ENCODE assay signal across 10 cellular contexts in genomic region chr15:30192065-30192745, GRCh38. TPM values are rescaled to one million over a fixed set of nuclear protein-coding genes. Genes with fewer than 3 reads are reported as not detected.
DNase-seq lines count a peak whose midpoint lies in the region; ATAC-seq and TF ChIP-seq lines count a peak whose summit lies in the region.
"Not testable (repeated sequence)": the region's sequence is repeated elsewhere in the genome, so short reads cannot be mapped to it uniquely, and the experiment has no call there.
"Had no signal": no experiment of that assay in that cellular context is flagged by ENCODE, and none has a peak within 500 bp of the region (broad histone marks: within the 10 kb centered on the region; RNA-seq: fewer than 3 reads in every experiment).

No MANE protein-coding gene starts in this region.

- H3K36me3 Mint-ChIP-seq in CD4-positive, alpha-beta T cell (ENCODE audit: low read depth); T-helper 17 cell (ENCODE audit: low read depth); activated CD8-positive, alpha-beta memory T cell treated with anti-CD3 and anti-CD28 coated beads, Interleukin-2, amount 10 ng/mL, durations not matched to agents 7 days and 5 days: not testable (repeated sequence)

- POLR2A ChIA-PET in CD4-positive, alpha-beta T cell (lab: Charles Lee): not testable (repeated sequence)

- not testable (repeated sequence) for H3K36me3 ChIP-seq in breast epithelium; mucosa of descending colon (ENCODE audit: low read depth); psoas muscle (ENCODE audit: insufficient read depth in 1 of 2, low read depth in 1 of 2); aorta (ENCODE audit: control insufficient read depth in 1 of 2, insufficient read depth in 2 of 2, low read length in 1 of 2)

- H3K4me3 ChIP-seq in breast epithelium: peak overlapping the region in 2 of 3 donors; percentile 11 to 25
- not testable (repeated sequence) for H3K4me3 ChIP-seq in right cardiac atrium (ENCODE audit: low read length); mucosa of descending colon; psoas muscle; aorta (ENCODE audit: low read length in 2 of 2)

- 2% methylated on average over 20 of the region's 57 CpGs for WGBS in right cardiac atrium
- 0 to 1% (median 0%) methylated on average over 15 to 23 of the region's 57 CpGs for WGBS in psoas muscle, 3 donors
- WGBS in aorta, 2 donors: 1% methylated on average over 16 to 25 of the region's 57 CpGs

- peak; percentile 66 for ATAC-seq in CD4-positive, alpha-beta T cell (ENCODE audit: poor library complexity)
- ATAC-seq in T-helper 17 cell (peak; percentile 74), right cardiac atrium (peak; percentile 9 to 13), mucosa of descending colon (peak; percentile 38), psoas muscle (peak in 3 of 4 donors; percentile 19 to 43 (median 34)), aorta (ENCODE audit: low FRiP score) (peak; percentile 19)
- ATAC-seq in activated CD8-positive, alpha-beta memory T cell treated with anti-CD3 and anti-CD28 coated beads, Interleukin-2, amount 10 ng/mL, durations not matched to agents 7 days and 5 days: peak; percentile 72

- H3K4me1 ChIP-seq in breast epithelium; right cardiac atrium (ENCODE audit: control insufficient read depth, insufficient read depth, low read length); mucosa of descending colon (ENCODE audit: low read depth); psoas muscle; aorta (ENCODE audit: control insufficient read depth in 1 of 2, insufficient read depth in 2 of 2, low read length in 2 of 2): not testable (repeated sequence)

- TF ChIP-seq POLR2A in breast epithelium (IDR thresholded peaks at IDR 0.05): not testable (repeated sequence)

- CTCF ChIA-PET in CD4-positive, alpha-beta T cell (lab: Charles Lee); activated CD8-positive, alpha-beta memory T cell treated with anti-CD3 and anti-CD28 coated beads, Interleukin-2, amount 10 ng/mL, durations not matched to agents 7 days and 5 days (lab: Charles Lee): not testable (repeated sequence)

- not testable (repeated sequence) for H3K4me3 Mint-ChIP-seq in CD4-positive, alpha-beta T cell; activated CD8-positive, alpha-beta memory T cell treated with anti-CD3 and anti-CD28 coated beads, Interleukin-2, amount 10 ng/mL, durations not matched to agents 7 days and 5 days
- peak overlapping the region; percentile 68 for H3K4me3 Mint-ChIP-seq in T-helper 17 cell

- H3K9me3 Mint-ChIP-seq in CD4-positive, alpha-beta T cell; activated CD8-positive, alpha-beta memory T cell treated with anti-CD3 and anti-CD28 coated beads, Interleukin-2, amount 10 ng/mL, durations not matched to agents 7 days and 5 days (ENCODE audit: low read depth): not testable (repeated sequence)

- not testable (repeated sequence) for H3K27me3 Mint-ChIP-seq in CD4-positive, alpha-beta T cell; T-helper 17 cell; activated CD8-positive, alpha-beta memory T cell treated with anti-CD3 and anti-CD28 coated beads, Interleukin-2, amount 10 ng/mL, durations not matched to agents 7 days and 5 days

- not testable (repeated sequence) for TF ChIP-seq CTCF in CD4-positive, alpha-beta T cell (IDR thresholded peaks at IDR 0.05); breast epithelium (IDR thresholded peaks at IDR 0.05); mucosa of descending colon (IDR thresholded peaks at IDR 0.05); psoas muscle (IDR thresholded peaks at IDR 0.05)

- intact Hi-C loops in CD4-positive, alpha-beta T cell (cut with DNase I, micrococcal nuclease); breast epithelium (cut with DNase I; ENCODE audit: low total_unique reads); right cardiac atrium (cut with DNase I); mucosa of descending colon (cut with DNase I, micrococcal nuclease); psoas muscle (cut with DNase I); aorta (cut with DNase I): not testable (repeated sequence)

- not testable (repeated sequence) for H3K27ac ChIP-seq in CD4-positive, alpha-beta T cell (ENCODE audit: low read depth, low read length); breast epithelium; right cardiac atrium (ENCODE audit: low read length); psoas muscle; aorta (ENCODE audit: low read depth in 1 of 2, low read length in 2 of 2)

- DNase-seq in CD4-positive, alpha-beta T cell; T-helper 17 cell; activated CD8-positive, alpha-beta memory T cell treated with anti-CD3 and anti-CD28 coated beads, Interleukin-2, amount 10 ng/mL, durations not matched to agents 7 days and 5 days; breast epithelium (ENCODE audit: low spot score in 2 of 2); mucosa of descending colon; psoas muscle; aorta: not testable (repeated sequence)
- DNase-seq in right cardiac atrium: peak in 1 of 3 donors; percentile 1

- not testable (repeated sequence) for H3K27me3 ChIP-seq in CD4-positive, alpha-beta T cell (ENCODE audit: control insufficient read depth, insufficient read depth, low read length); breast epithelium; right cardiac atrium (ENCODE audit: control insufficient read depth, insufficient read depth); psoas muscle (ENCODE audit: insufficient read depth in 3 of 3, low read length in 2 of 3); aorta (ENCODE audit: control insufficient read depth in 1 of 2, insufficient read depth in 2 of 2, low read length in 1 of 2)

- H3K9me3 ChIP-seq in CD4-positive, alpha-beta T cell (ENCODE audit: control insufficient read depth, low read length); T-helper 17 cell (ENCODE audit: control insufficient read depth, low read length, poor library complexity, severe bottlenecking); breast epithelium; right cardiac atrium (ENCODE audit: control insufficient read depth, low read length); mucosa of descending colon; psoas muscle; aorta (ENCODE audit: control insufficient read depth, low read length): not testable (repeated sequence)

- H3K4me1 Mint-ChIP-seq in CD4-positive, alpha-beta T cell (ENCODE audit: low read depth); T-helper 17 cell; activated CD8-positive, alpha-beta memory T cell treated with anti-CD3 and anti-CD28 coated beads, Interleukin-2, amount 10 ng/mL, durations not matched to agents 7 days and 5 days: not testable (repeated sequence)

- H3K27ac Mint-ChIP-seq in CD4-positive, alpha-beta T cell; T-helper 17 cell; activated CD8-positive, alpha-beta memory T cell treated with anti-CD3 and anti-CD28 coated beads, Interleukin-2, amount 10 ng/mL, durations not matched to agents 7 days and 5 days: not testable (repeated sequence)

RNA-seq across cellular contexts. Expression of gene GOLGA8T, which starts 57.4 kb away (rescaled TPM):
- total RNA-seq in CD4-positive, alpha-beta T cell: not detected
- total RNA-seq in T-helper 17 cell (under 1 TPM; 0.17 to 0.26 TPM), breast epithelium (under 1 TPM in 1 of 3 donors, not detected in 2; 0.15 TPM), right cardiac atrium (1 to 10 TPM in 3 of 4 donors, not detected in 1; 1.8 to 2.6 (median 1.8) TPM), mucosa of descending colon (not detected), psoas muscle (under 1 TPM in 1 of 4 donors, not detected in 3; 0.15 TPM), aorta (under 1 TPM in 1 of 2 donors, not detected in 1; 0.48 TPM)
- under 1 TPM; 0.47 to 0.77 TPM for total RNA-seq in activated CD8-positive, alpha-beta memory T cell treated with anti-CD3 and anti-CD28 coated beads, Interleukin-2, amount 10 ng/mL, durations not matched to agents 7 days and 5 days
- polyA plus RNA-seq in right cardiac atrium (0.32 TPM), psoas muscle (not detected), aorta (not detected)
- total RNA-seq: A172, K562 had no signal
- polyA plus RNA-seq: K562 had no signal

Comparison
In these comparisons a context has a peak if more than half of its experiments do, and no peak if none do; other contexts are left out.
1. ATAC-seq: peak in every context shown above with its lines; median percentile 74 in T-helper 17 cell; 72 in activated CD8-positive, alpha-beta memory T cell treated with anti-CD3 and anti-CD28 coated beads, Interleukin-2, amount 10 ng/mL, durations not matched to agents 7 days and 5 days; 66 in CD4-positive, alpha-beta T cell; 38 in mucosa of descending colon; 34 in psoas muscle; 19 in aorta; 11 in right cardiac atrium.